9 cellular contexts compared by ENCODE assay signal in genomic region chr14:88129306-88130056, GRCh38.
A peak's percentile ranks its signal among the peaks of the same experiment; 100 is the strongest.
DNase-seq lines count a peak whose midpoint lies in the region; ATAC-seq lines count a peak whose summit lies in the region.
"Had no signal": no experiment of that assay in that cellular context is flagged by ENCODE, and none has a peak within 500 bp of the region (broad histone marks: within the 10 kb centered on the region; RNA-seq: fewer than 3 reads in every experiment).

No MANE protein-coding gene starts in this region.

- peaks cover 5 to 35% (median 28%) of the 10 kb centered on the region in 4 donors for H3K4me1 Mint-ChIP-seq in naive thymus-derived CD8-positive, alpha-beta T cell

- no peak for ATAC-seq in naive thymus-derived CD8-positive, alpha-beta T cell
- ATAC-seq in GM21526 (IDR thresholded peaks at IDR 0.05; ENCODE audit: low FRiP score, unreplicated experiment), result no peak

- DNase-seq in stimulated activated CD4-positive, alpha-beta T cell treated with anti-CD3 and anti-CD28 coated beads, Interleukin-4, amount 100 ng/mL, for 24 hours, result peak; percentile 6
- DNase-seq in stimulated activated CD4-positive, alpha-beta T cell treated with anti-CD3 and anti-CD28 coated beads, Interleukin-2, amount 100 ng/mL, for 48 hours, result no peak
- DNase-seq in MV-4-11 (lab: John Stamatoyannopoulos, UW), result peak; percentile 84
- peak; percentile 4 for DNase-seq in dermis blood vessel endothelial cell
- peak in 1 of 10 donors; percentile 7 for DNase-seq in naive thymus-derived CD8-positive, alpha-beta T cell
- no peak for DNase-seq in COR-L47 (lab: John Stamatoyannopoulos, UW)
- no peak for DNase-seq in ureter (ENCODE audit: low spot score)

- peak overlapping the region in 4 of 10 donors; percentile 32 to 67 (median 50) for H3K27ac Mint-ChIP-seq in naive thymus-derived CD8-positive, alpha-beta T cell
- H3K27ac Mint-ChIP-seq: activated naive CD4-positive, alpha-beta T cell treated with anti-CD3 and anti-CD28 coated beads, Interleukin-2, amount 50 U/mL, for 24 hours had no signal

- POLR2A ChIA-PET in naive thymus-derived CD8-positive, alpha-beta T cell (lab: Charles Lee), result interaction anchor here (0.6 kb wide), 1 partner anchor 383 kb away, joined by 3 read pairs; no protein-coding TSS in a partner anchor

- H3K36me3 Mint-ChIP-seq in naive thymus-derived CD8-positive, alpha-beta T cell, result peaks cover 0 to 21% (median 15%) of the 10 kb centered on the region in 3 donors
- H3K36me3 Mint-ChIP-seq: activated naive CD4-positive, alpha-beta T cell treated with anti-CD3 and anti-CD28 coated beads, Interleukin-2, amount 50 U/mL, for 24 hours had no signal

- H3K4me3 Mint-ChIP-seq in naive thymus-derived CD8-positive, alpha-beta T cell, result peak overlapping the region in 7 of 10 donors; percentile 13 to 66 (median 54)
- H3K4me3 Mint-ChIP-seq: activated naive CD4-positive, alpha-beta T cell treated with anti-CD3 and anti-CD28 coated beads, Interleukin-2, amount 50 U/mL, for 24 hours had no signal

- peaks cover 0 to 18% (median 2%) of the 10 kb centered on the region in 5 donors for H3K27me3 Mint-ChIP-seq in naive thymus-derived CD8-positive, alpha-beta T cell

- H3K9me3 Mint-ChIP-seq in naive thymus-derived CD8-positive, alpha-beta T cell, result peaks cover 10 to 50% (median 18%) of the 10 kb centered on the region in 9 donors
- H3K9me3 Mint-ChIP-seq: activated naive CD4-positive, alpha-beta T cell treated with anti-CD3 and anti-CD28 coated beads, Interleukin-2, amount 50 U/mL, for 24 hours had no signal

Comparison
In these comparisons a context has a peak if more than half of its experiments do, and no peak if none do; other contexts are left out.
1. DNase-seq: peak in stimulated activated CD4-positive, alpha-beta T cell treated with anti-CD3 and anti-CD28 coated beads, Interleukin-4, amount 100 ng/mL, for 24 hours (single experiment), MV-4-11 (single experiment) and dermis blood vessel endothelial cell (single experiment); none in stimulated activated CD4-positive, alpha-beta T cell treated with anti-CD3 and anti-CD28 coated beads, Interleukin-2, amount 100 ng/mL, for 48 hours (0 of 2), COR-L47 (single experiment) and ureter (single experiment).